In genomic region chr18:69784840-69785239, GRCh38 we compare ENCODE assay signal across 15 cellular contexts.
"Had no signal": no experiment of that assay in that cellular context is flagged by ENCODE, and none has a peak within 500 bp of the region (broad histone marks: within the 10 kb centered on the region; RNA-seq: fewer than 3 reads in every experiment).

No MANE protein-coding gene starts in this region.

- H3K27me3 Mint-ChIP-seq: naive B cell had no signal

- H3K36me3 Mint-ChIP-seq: mesothelial cell of epicardium, naive B cell had no signal

- DNase-seq: dermis blood vessel endothelial cell; dorsolateral prefrontal cortex; effector CD4-positive, alpha-beta T cell; effector memory CD4-positive, alpha-beta T cell; foreskin keratinocyte; heart left ventricle; hippocampal formation; left cardiac atrium; left lung; left ventricle myocardium superior; lower lobe of right lung; mesenchymal stem cell; mucosa of descending colon; naive B cell had no signal

- H3K4me3 Mint-ChIP-seq: mesothelial cell of epicardium, naive B cell had no signal

- H3K4me1 Mint-ChIP-seq: mesothelial cell of epicardium, naive B cell had no signal

- H3K9me3 Mint-ChIP-seq: mesothelial cell of epicardium had no signal

- H3K27ac Mint-ChIP-seq: mesothelial cell of epicardium, naive B cell had no signal
